In genomic region chr6:136208783-136209182, GRCh38 we compare ENCODE assay signal across 16 cellular contexts. TPM values are rescaled to one million over a fixed set of nuclear protein-coding genes. Genes with fewer than 3 reads are reported as not detected.
"Had no signal": no experiment of that assay in that cellular context is flagged by ENCODE, and none has a peak within 500 bp of the region (broad histone marks: within the 10 kb centered on the region; RNA-seq: fewer than 3 reads in every experiment).

No MANE protein-coding gene starts in this region.

- H3K4me1 ChIP-seq: ascending aorta, gastroesophageal sphincter, left lung, parathyroid adenoma, upper lobe of right lung had no signal

- DNase-seq: activated CD4-positive, alpha-beta T cell treated with anti-CD3 and anti-CD28 coated beads for 1 hour; activated CD4-positive, alpha-beta T cell treated with anti-CD3 and anti-CD28 coated beads, Interleukin-2, amount 50 U/mL, for 48 hours; activated naive CD4-positive, alpha-beta T cell treated with anti-CD3 and anti-CD28 coated beads, Interleukin-2, amount 10 ng/mL, durations not matched to agents 7 days and 5 days; activated T-cell treated with anti-CD3 and anti-CD28 coated beads, Interleukin-2, amount 50 U/mL, for 1 hour; dermis blood vessel endothelial cell; kidney; left lung; naive thymus-derived CD8-positive, alpha-beta T cell; upper lobe of right lung had no signal

- H3K4me1 Mint-ChIP-seq: activated naive CD4-positive, alpha-beta T cell treated with anti-CD3 and anti-CD28 coated beads, Interleukin-2, amount 10 ng/mL, durations not matched to agents 7 days and 5 days; naive thymus-derived CD8-positive, alpha-beta T cell; stimulated activated effector memory CD8-positive, alpha-beta T cell treated with anti-CD3 and anti-CD28 coated beads, Interleukin-12 subunit alpha, Interleukin-12 subunit beta, amount 100 ng/mL, for 72 hours had no signal

- H3K9me3 ChIP-seq: ascending aorta, gastroesophageal sphincter, left lung, neutrophil, thoracic aorta, upper lobe of right lung had no signal

- H3K36me3 Mint-ChIP-seq: activated naive CD4-positive, alpha-beta T cell treated with anti-CD3 and anti-CD28 coated beads, Interleukin-2, amount 10 ng/mL, durations not matched to agents 7 days and 5 days; naive thymus-derived CD8-positive, alpha-beta T cell; stimulated activated effector memory CD8-positive, alpha-beta T cell treated with anti-CD3 and anti-CD28 coated beads, Interleukin-12 subunit alpha, Interleukin-12 subunit beta, amount 100 ng/mL, for 72 hours had no signal

- H3K27ac Mint-ChIP-seq: activated naive CD4-positive, alpha-beta T cell treated with anti-CD3 and anti-CD28 coated beads, Interleukin-2, amount 10 ng/mL, durations not matched to agents 7 days and 5 days; naive thymus-derived CD8-positive, alpha-beta T cell; stimulated activated effector memory CD8-positive, alpha-beta T cell treated with anti-CD3 and anti-CD28 coated beads, Interleukin-12 subunit alpha, Interleukin-12 subunit beta, amount 100 ng/mL, for 72 hours had no signal

- H3K4me2 ChIP-seq: hepatocyte had no signal

- H3K4me3 Mint-ChIP-seq: activated naive CD4-positive, alpha-beta T cell treated with anti-CD3 and anti-CD28 coated beads, Interleukin-2, amount 10 ng/mL, durations not matched to agents 7 days and 5 days; naive thymus-derived CD8-positive, alpha-beta T cell; stimulated activated effector memory CD8-positive, alpha-beta T cell treated with anti-CD3 and anti-CD28 coated beads, Interleukin-12 subunit alpha, Interleukin-12 subunit beta, amount 100 ng/mL, for 72 hours had no signal

- ATAC-seq: gastroesophageal sphincter; left lung; naive thymus-derived CD8-positive, alpha-beta T cell; stimulated activated effector memory CD8-positive, alpha-beta T cell treated with anti-CD3 and anti-CD28 coated beads, Interleukin-12 subunit alpha, Interleukin-12 subunit beta, amount 100 ng/mL, for 72 hours; upper lobe of right lung had no signal

- H3K9me3 Mint-ChIP-seq: activated naive CD4-positive, alpha-beta T cell treated with anti-CD3 and anti-CD28 coated beads, Interleukin-2, amount 10 ng/mL, durations not matched to agents 7 days and 5 days; naive thymus-derived CD8-positive, alpha-beta T cell; stimulated activated effector memory CD8-positive, alpha-beta T cell treated with anti-CD3 and anti-CD28 coated beads, Interleukin-12 subunit alpha, Interleukin-12 subunit beta, amount 100 ng/mL, for 72 hours had no signal

- H3K79me2 ChIP-seq: hepatocyte, parathyroid adenoma had no signal

- H3K4me3 ChIP-seq: ascending aorta, gastroesophageal sphincter, hepatocyte, left lung, thoracic aorta, upper lobe of right lung had no signal

- H3K27me3 ChIP-seq: ascending aorta, gastroesophageal sphincter, hepatocyte, left lung, upper lobe of right lung had no signal

- H3K27me3 Mint-ChIP-seq: activated naive CD4-positive, alpha-beta T cell treated with anti-CD3 and anti-CD28 coated beads, Interleukin-2, amount 10 ng/mL, durations not matched to agents 7 days and 5 days had no signal

- H3K27ac ChIP-seq: ascending aorta, gastroesophageal sphincter, hepatocyte, left lung, neutrophil, parathyroid adenoma, thoracic aorta, upper lobe of right lung had no signal

- H3K36me3 ChIP-seq: ascending aorta, gastroesophageal sphincter, left lung, neutrophil, thoracic aorta, upper lobe of right lung had no signal

RNA-seq across cellular contexts. Expression of gene MTFR2, which starts 41.3 kb away (rescaled TPM):
- total RNA-seq: ascending aorta had no signal
